16 cellular contexts compared by ENCODE assay signal in genomic region chr2:66448592-66448991, GRCh38. TPM values are rescaled to one million over a fixed set of nuclear protein-coding genes. Genes with fewer than 3 reads are reported as not detected.
DNase-seq lines count a peak whose midpoint lies in the region; TF ChIP-seq lines count a peak whose summit lies in the region.
"Had no signal": no experiment of that assay in that cellular context is flagged by ENCODE, and none has a peak within 500 bp of the region (broad histone marks: within the 10 kb centered on the region; RNA-seq: fewer than 3 reads in every experiment).

No MANE protein-coding gene starts in this region.

- peak; percentile 32 for DNase-seq in ELR (ENCODE audit: low read depth)
- DNase-seq in adrenal gland, result no peak
- peak; percentile 39 for DNase-seq in left kidney (ENCODE audit: low read depth, low spot score)
- no peak for DNase-seq in endodermal cell
- DNase-seq in erythroblast (lab: John Stamatoyannopoulos, UW), result no peak
- no peak for DNase-seq in cerebellum (ENCODE audit: low spot score)
- DNase-seq in NCI-H1436 (lab: John Stamatoyannopoulos, UW), result no peak
- DNase-seq: DMS 273 treated with DMSO at 0.1 percent for 48 hours, EL, MG63, NCI-H1417, NCI-H2081, NCI-H510A treated with DMSO at 0.1 percent for 48 hours had no signal

- no peak for TF ChIP-seq POLR2A in adrenal gland (IDR thresholded peaks at IDR 0.05)
- no peak for TF ChIP-seq POLR2A in erythroblast (IDR thresholded peaks at IDR 0.05; ENCODE audit: low read length)

- peak overlapping the region in 3 of 5 donors; percentile 10 to 96 (median 28) for H3K27ac ChIP-seq in adrenal gland
- peak overlapping the region; percentile 29 for H3K27ac ChIP-seq in rectal smooth muscle tissue (ENCODE audit: low read depth, low read length)
- H3K27ac ChIP-seq in endodermal cell (ENCODE audit: low read depth, low read length), result no peak overlapping the region
- H3K27ac ChIP-seq: A549, C4-2B had no signal

- peaks cover 20% of the 10 kb centered on the region for H3K4me1 Mint-ChIP-seq in endodermal cell

- H3K9ac ChIP-seq in rectal smooth muscle tissue (ENCODE audit: low read length), result no peak overlapping the region
- H3K9ac ChIP-seq in endodermal cell (ENCODE audit: extremely low read depth, low read length, poor library complexity, severe bottlenecking), result no peak overlapping the region

- no peaks in the 10 kb centered on the region for H3K36me3 Mint-ChIP-seq in endodermal cell (ENCODE audit: low read depth)

- H3K4me1 ChIP-seq in adrenal gland (replicated peaks in 1 of 2), result peaks cover 4 to 76% of the 10 kb centered on the region in 2 donors
- peaks cover 22% of the 10 kb centered on the region for H3K4me1 ChIP-seq in rectal smooth muscle tissue (ENCODE audit: control insufficient read depth, insufficient read depth, low read length)
- H3K4me1 ChIP-seq in endodermal cell (ENCODE audit: control insufficient read depth, insufficient read depth, low read length), result peaks cover 5% of the 10 kb centered on the region
- H3K4me1 ChIP-seq: A549 had no signal

- H3K27me3 Mint-ChIP-seq in endodermal cell (ENCODE audit: insufficient read depth), result peaks cover 83% of the 10 kb centered on the region

- no peaks in the 10 kb centered on the region for H3K9me3 Mint-ChIP-seq in endodermal cell

- H3K9me3 ChIP-seq in adrenal gland (replicated peaks in 1 of 3) (no peaks in the 10 kb centered on the region), endodermal cell (ENCODE audit: control insufficient read depth, low read length) (no peaks in the 10 kb centered on the region)
- H3K9me3 ChIP-seq: A549, MG63 had no signal

- H3K4me3 ChIP-seq in adrenal gland, result peak overlapping the region in 1 of 4 donors; percentile 1
- no peak overlapping the region for H3K4me3 ChIP-seq in rectal smooth muscle tissue (ENCODE audit: low read length)
- no peak overlapping the region for H3K4me3 ChIP-seq in endodermal cell (ENCODE audit: low read length)
- H3K4me3 ChIP-seq: A549, MG63 had no signal

- no peak overlapping the region for H3K4me3 Mint-ChIP-seq in endodermal cell

- H3K27me3 ChIP-seq in adrenal gland (no peaks in the 10 kb centered on the region), rectal smooth muscle tissue (ENCODE audit: control insufficient read depth, insufficient read depth, low read length) (peaks cover 2% of the 10 kb centered on the region), endodermal cell (ENCODE audit: control insufficient read depth, insufficient read depth, low read length, poor library complexity, severe bottlenecking) (peaks cover 56% of the 10 kb centered on the region)
- H3K27me3 ChIP-seq: MG63 had no signal

- H3K27ac Mint-ChIP-seq in endodermal cell, result no peak overlapping the region

- peaks cover 0 to 14% of the 10 kb centered on the region in 2 donors for H3K36me3 ChIP-seq in adrenal gland (replicated peaks in 1 of 2)
- H3K36me3 ChIP-seq in rectal smooth muscle tissue (ENCODE audit: control insufficient read depth, insufficient read depth, low read length), result peaks cover 2% of the 10 kb centered on the region
- no peaks in the 10 kb centered on the region for H3K36me3 ChIP-seq in endodermal cell (ENCODE audit: control insufficient read depth, insufficient read depth, low read length)
- H3K36me3 ChIP-seq: MG63 had no signal

- TF ChIP-seq CTCF in adrenal gland (IDR thresholded peaks at IDR 0.05), result no peak
- TF ChIP-seq CTCF in endodermal cell (conservative IDR thresholded peaks at IDR 0.05), result no peak

- intact Hi-C loops in adrenal gland (cut with DNase I), result no loop called here

- WGBS in adrenal gland, 4 donors, result 31 to 50% (median 46%) methylated on average over 1 of the region's 1 CpG
- WGBS in endodermal cell (ENCODE audit: insufficient coverage in 1 of 2, insufficient read length in 1 of 2), 2 experiments, result 100% methylated on average over 1 of the region's 1 CpG; no CpG with 5 or more reads in 1 of the 2 experiments

RNA-seq across cellular contexts. Expression of gene MEIS1, which starts 13.7 kb away (rescaled TPM):
- total RNA-seq in adrenal gland, result 100 to 1,000 TPM in 5 of 8 donors, 10 to 100 TPM in 3; 56.3 to 257 (median 129) TPM
- 100 to 1,000 TPM in 1 of 3 donors, 10 to 100 TPM in 2; 75.4 to 106 (median 98.4) TPM for polyA plus RNA-seq in adrenal gland
- 1 to 10 TPM; 1.8 to 2.3 TPM for total RNA-seq in endodermal cell
- polyA plus RNA-seq in endodermal cell (2013, experiment 1 of 2), result 80.5 TPM
- polyA plus RNA-seq in endodermal cell (2013, experiment 2 of 2), result 81.9 TPM
- 180 TPM for total RNA-seq in cerebellum

Comparison
In these comparisons a context has a peak if more than half of its experiments do, and no peak if none do; other contexts are left out.
1. DNase-seq: peak in ELR (single experiment) and left kidney (single experiment); none in adrenal gland (0 of 7), endodermal cell (single experiment), erythroblast (0 of 2), cerebellum (single experiment) and NCI-H1436 (single experiment).
2. RNA of gene MEIS1, which starts 13.7 kb away (total RNA-seq): 180 TPM in cerebellum (single experiment) and 56.3 to 257 TPM in adrenal gland; 1.8 to 2.3 TPM in endodermal cell; every median in the first group is over 10 times any median in the second.